Comparison of ENCODE assay signal across 8 cellular contexts in genomic region chrX:38192007-38192625, GRCh38. TPM values are rescaled to one million over a fixed set of nuclear protein-coding genes. Genes with fewer than 3 reads are reported as not detected.
DNase-seq lines count a peak whose midpoint lies in the region; ATAC-seq, FAIRE-seq and TF ChIP-seq lines count a peak whose summit lies in the region.

No MANE protein-coding gene starts in this region.

- no TSS peak for BruUV-seq in K562 (replicated peaks; lab: Mats Ljungman, UMichigan)

- no peaks in the 10 kb centered on the region for H4K20me1 ChIP-seq in K562 (replicated peaks; ENCODE audit: control insufficient read depth, insufficient read depth, low read length)

- no peaks in the 10 kb centered on the region for H3K79me2 ChIP-seq in K562 (ENCODE audit: control insufficient read depth, insufficient read depth, low read length)

- no peak overlapping the region for H2AFZ ChIP-seq in K562 (ENCODE audit: low read depth, low read length)

- no peaks in the 10 kb centered on the region for H3K36me3 Mint-ChIP-seq in naive B cell

- TF ChIP-seq CTCF in GM12873 (IDR thresholded peaks at IDR 0.05; ENCODE audit: insufficient read depth, low read depth, low read length, missing control alignments) (peak; percentile 57), LNCAP (IDR thresholded peaks at IDR 0.05) (peak; percentile 59), K562 (IDR thresholded peaks at IDR 0.05 in 2 of 3, conservative IDR thresholded peaks at IDR 0.05 in 1 of 3; ENCODE audit: insufficient read depth in 2 of 3, low read depth in 1 of 3, low read length in 3 of 3) (peak in 2 of 3 experiments; percentile 35 to 38; a peak in 3 of 6 replicates)

- H3K4me2 ChIP-seq in K562 (ENCODE audit: insufficient read depth, low read length), result no peak overlapping the region

- no peaks in the 10 kb centered on the region for H3K4me1 ChIP-seq in K562 (replicated peaks in 1 of 2; ENCODE audit: control insufficient read depth in 2 of 2, insufficient read depth in 2 of 2, low read length in 2 of 2)

- H3K4me3 ChIP-seq in K562, result no peak overlapping the region

- peaks cover 4 to 38% (median 4%) of the 10 kb centered on the region in 3 donors for H3K27me3 Mint-ChIP-seq in naive B cell

- POLR2A ChIA-PET in K562 (lab: Yijun Ruan, JAX), result no interaction called here

- H3K9me3 ChIP-seq in K562 (replicated peaks; ENCODE audit: control insufficient read depth, insufficient read depth, low read depth, low read length), result no peaks in the 10 kb centered on the region

- no peak overlapping the region for H3K27ac ChIP-seq in K562 (ENCODE audit: extremely low read depth, low read depth, low read length)

- peaks cover 0 to 4% (median 0%) of the 10 kb centered on the region in 7 donors for H3K9me3 Mint-ChIP-seq in naive B cell

- ATAC-seq in K562 (peak; percentile 56; the same call in 2 of the 3 replicates), naive B cell (ENCODE audit: low read depth in 2 of 2) (no peak), HG03565 (IDR thresholded peaks at IDR 0.05; ENCODE audit: unreplicated experiment) (no peak)

- TF ChIP-seq POLR2A in K562 (conservative IDR thresholded peaks at IDR 0.05), result no peak

- no peak overlapping the region for H3K4me3 Mint-ChIP-seq in naive B cell

- no peaks in the 10 kb centered on the region for H3K36me3 ChIP-seq in K562 (ENCODE audit: control insufficient read depth, insufficient read depth, low read length)

- DNase-seq in K562 (ENCODE audit: extremely low read depth in 1 of 4, low spot score in 3 of 4), result peak; percentile 5 to 10 (median 8)
- peak; percentile 10 for DNase-seq in naive B cell
- no peak for DNase-seq in stimulated activated CD4-positive, alpha-beta T cell treated with anti-CD3 and anti-CD28 coated beads, Interleukin-12 subunit alpha, Interleukin-12 subunit beta, amount 100 ng/mL, for 4 hours
- no peak for DNase-seq in NCI-H128 (lab: John Stamatoyannopoulos, UW; ENCODE audit: unreplicated experiment)
- no peak for DNase-seq in KG1 (lab: John Stamatoyannopoulos, UW)

- no peak overlapping the region for H3K27ac Mint-ChIP-seq in naive B cell

- H3K9me1 ChIP-seq in K562 (ENCODE audit: control insufficient read depth, insufficient read depth, low read length), result no peaks in the 10 kb centered on the region

- no peak overlapping the region for H3K9ac ChIP-seq in K562 (ENCODE audit: insufficient read depth in 1 of 2, low read depth in 2 of 2, low read length in 2 of 2)

- CTCF ChIA-PET in K562 (lab: Yijun Ruan, JAX; ENCODE audit: low intra/inter-chr PET ratio), result no interaction called here

- TF ChIP-seq RAD21 in K562 (CRISPR knock-in tag; conservative IDR thresholded peaks at IDR 0.05 in 1 of 2, IDR thresholded peaks at IDR 0.05 in 1 of 2), result peak in 1 of 2 experiments; percentile 43; a peak in 2 of 4 replicates

- TF ChIP-seq EP300 in K562 (IDR thresholded peaks at IDR 0.05; ENCODE audit: low read length), result no peak

- H3K4me1 Mint-ChIP-seq in naive B cell, result no peaks in the 10 kb centered on the region

- intact Hi-C loops in K562 (cut with micrococcal nuclease), result no loop called here

- in situ Hi-C loops in K562 (cut with MboI), result no loop called here

- peak; percentile 42 for FAIRE-seq in K562 (lab: Jason Lieb, UNC)

- 3% methylated on average over 4 of the region's 5 CpGs for WGBS in K562 (ENCODE audit: insufficient coverage, low coverage, missing lambda C conversion rate)

- no peaks in the 10 kb centered on the region for H3K27me3 ChIP-seq in K562 (ENCODE audit: control insufficient read depth in 2 of 2, insufficient read depth in 2 of 2, low read length in 2 of 2)

TF ChIP-seq in K562, 482 proteins besides CTCF, POLR2A, EP300 and RAD21:
- TF ChIP-seq ZNF778 (CRISPR knock-in tag; IDR thresholded peaks at IDR 0.05), result no peak
- no peak for TF ChIP-seq ZNF431 (CRISPR knock-in tag; IDR thresholded peaks at IDR 0.05)
- TF ChIP-seq TCF15 (CRISPR knock-in tag; IDR thresholded peaks at IDR 0.05), result no peak
- TF ChIP-seq MYNN (IDR thresholded peaks at IDR 0.05), result peak; percentile 47; the same call in 1 of the 2 replicates
- TF ChIP-seq MYNN (CRISPR knock-in tag; IDR thresholded peaks at IDR 0.05), result no peak

RNA-seq across cellular contexts. Expression of gene SRPX, which starts 28.6 kb away (rescaled TPM):
- not detected in 2 replicates for total RNA-seq in K562 (2011; cell fraction: chromatin; rRNA removed; ENCODE audit: low replicate concordance)
- total RNA-seq in K562 (2011; cell fraction: nucleolus; rRNA removed), result not detected in 2 replicates
- not detected in 2 replicates for total RNA-seq in K562 (2011; cell fraction: nucleoplasm; rRNA removed)
- total RNA-seq in K562 (2014; rRNA removed), result 0.08 TPM in 1 of 2 replicates, not detected in the other
- 0.15 TPM in 1 of 2 replicates, not detected in the other for total RNA-seq in K562 (2014; rRNA removed; fragmentation: Illumina TruSeq; extraction: Trizol)
- 0.43 TPM in 1 of 2 replicates, not detected in the other for total RNA-seq in K562 (2015; rRNA removed; fragmentation: Illumina TruSeq; extraction: Trizol)
- total RNA-seq in K562 (2021), result 0.45 TPM in 1 of 2 replicates, not detected in the other
- polyA plus RNA-seq in K562 (2011; rRNA removed), result 0.18 and 0.65 TPM in 2 replicates
- polyA plus RNA-seq in K562 (2011; cell fraction: cytosol; rRNA removed), result 0.18 and 0.36 TPM in 2 replicates
- polyA plus RNA-seq in K562 (2011; cell fraction: nucleus; rRNA removed), result 0.08 and 0.21 TPM in 2 replicates
- polyA plus RNA-seq in K562 (2012), result 0.36 and 1.1 TPM in 2 replicates
- polyA plus RNA-seq in K562 (2014; fragmentation: Illumina TruSeq; extraction: Trizol), result 0.24 TPM in 1 of 2 replicates, not detected in the other
- under 1 TPM; 0.38 to 0.77 TPM for polyA plus RNA-seq in K562 (2014; fragmentation: Nextera tagmentation; extraction: Ambion mirVana)
- 0.11 and 0.42 TPM in 2 replicates for polyA plus RNA-seq in K562 (2014; rRNA removed)
- polyA minus RNA-seq in K562 (2011; rRNA and poly(A)+ RNA removed), result 0.18 TPM in 1 of 2 replicates, not detected in the other
- not detected in 2 replicates for polyA minus RNA-seq in K562 (2011; cell fraction: cytosol; rRNA and poly(A)+ RNA removed)
- 0.13 TPM in 1 of 2 replicates, not detected in the other for polyA minus RNA-seq in K562 (2011; cell fraction: nucleus; rRNA and poly(A)+ RNA removed)
- polyA plus RNA-seq in naive B cell (ENCODE audit: low read depth in 6 of 6), result not detected

Comparison
In these comparisons a context has a peak if more than half of its experiments do, and no peak if none do; other contexts are left out.
1. DNase-seq: peak in K562 (4 of 4) and naive B cell (single experiment); none in stimulated activated CD4-positive, alpha-beta T cell treated with anti-CD3 and anti-CD28 coated beads, Interleukin-12 subunit alpha, Interleukin-12 subunit beta, amount 100 ng/mL, for 4 hours (single experiment), NCI-H128 (single experiment) and KG1 (single experiment).
2. Peak in every context shown above with its lines, with median percentiles within 50 percentile points of each other: CTCF ChIP-seq.